Comparison of ENCODE assay signal across 25 cellular contexts in the genomic region with DNA sequence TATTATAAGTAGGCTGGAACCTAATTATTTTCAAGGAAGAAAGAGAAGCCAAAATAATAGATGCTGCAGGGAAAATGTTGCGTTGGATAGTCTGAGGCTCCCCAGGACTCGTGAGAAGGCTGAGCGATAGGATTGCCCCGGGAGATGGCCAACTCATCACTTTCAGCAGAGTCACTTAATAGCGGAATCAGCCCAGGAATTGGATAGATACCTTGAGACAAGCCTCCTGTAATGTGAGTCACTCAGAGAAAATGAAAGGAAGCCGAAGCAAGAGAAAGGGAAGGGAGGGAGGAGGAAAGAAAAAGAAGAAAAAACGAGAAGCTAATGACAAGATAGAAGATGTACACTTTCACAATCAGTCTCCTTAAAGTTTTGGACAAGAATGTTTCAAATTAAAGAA.
DNase-seq lines count a peak whose midpoint lies in the region; ATAC-seq and TF ChIP-seq lines count a peak whose summit lies in the region.
"Had no signal": no experiment of that assay in that cellular context is flagged by ENCODE, and none has a peak within 500 bp of the region (broad histone marks: within the 10 kb centered on the region; RNA-seq: fewer than 3 reads in every experiment).

No MANE protein-coding gene starts in this region.

- no CpG with 5 or more reads among the region's 7 CpGs for WGBS in mesendoderm (ENCODE audit: extremely low coverage, insufficient coverage, low lambda C conversion rate)

- no peaks in the 10 kb centered on the region for H3K79me2 ChIP-seq in mesendoderm (ENCODE audit: control insufficient read depth, insufficient read depth, low read length)

- H2BK15ac ChIP-seq in mesendoderm (replicated peaks; ENCODE audit: low read depth) = no peak overlapping the region

- no peak overlapping the region for H2AK5ac ChIP-seq in mesendoderm (ENCODE audit: low read length)

- H3K36me3 ChIP-seq in mesendoderm (ENCODE audit: control insufficient read depth, insufficient read depth, low read length) = no peaks in the 10 kb centered on the region
- H3K36me3 ChIP-seq: lower lobe of right lung, neural progenitor cell, prostate gland, tibial nerve, WERI-Rb-1 had no signal

- peak; percentile 22 for DNase-seq in A172 (ENCODE audit: low spot score)
- DNase-seq in HT1080 (ENCODE audit: low read depth) = peak; percentile 44
- peak; percentile 36 for DNase-seq in amniotic epithelial cell (ENCODE audit: low read depth)
- peak; percentile 65 for DNase-seq in mesendoderm
- no peak for DNase-seq in GM10266 (ENCODE audit: extremely low spot score)
- no peak for DNase-seq in COR-L47 (lab: John Stamatoyannopoulos, UW)
- DNase-seq in GM13976 (ENCODE audit: low spot score) = no peak
- DNase-seq: activated CD4-positive, alpha-beta T cell treated with anti-CD3 and anti-CD28 coated beads, Interleukin-2, amount 50 U/mL, for 1 hour; activated naive CD4-positive, alpha-beta T cell treated with anti-CD3 and anti-CD28 coated beads, Interleukin-2, amount 50 U/mL, for 16 hours; aorta; caudate nucleus; CD8-positive, alpha-beta memory T cell; kidney; lower lobe of right lung; NCI-H187 treated with DMSO at 0.1 percent for 48 hours; SK-N-SH; stimulated activated CD8-positive, alpha-beta memory T cell treated with anti-CD3 and anti-CD28 coated beads, Interleukin-4, amount 100 ng/mL, for 48 hours; T-helper 2 cell; WERI-Rb-1 had no signal

- H3K4me1 ChIP-seq in mesendoderm (ENCODE audit: control insufficient read depth, low read depth, low read length) = peaks cover 2% of the 10 kb centered on the region
- H3K4me1 ChIP-seq: A549, prostate gland, tibial nerve had no signal

- no peaks in the 10 kb centered on the region for H3K79me1 ChIP-seq in mesendoderm (ENCODE audit: low read length)

- in situ Hi-C loops in GM13976 (cut with MboI; ENCODE audit: low sequenced_read_pairs, unreplicated experiment) = no loop called here

- H3K56ac ChIP-seq in mesendoderm (ENCODE audit: low read length) = no peak overlapping the region

- no peak overlapping the region for H3K4me2 ChIP-seq in mesendoderm (ENCODE audit: low read length)
- H3K4me2 ChIP-seq: A549, KMS-11, neural progenitor cell, SK-N-SH had no signal

- no peak overlapping the region for H3K4ac ChIP-seq in mesendoderm (ENCODE audit: low read depth, low read length)

- no peak overlapping the region for H2BK120ac ChIP-seq in mesendoderm (ENCODE audit: low read depth, low read length)

- no peaks in the 10 kb centered on the region for H3K27me3 ChIP-seq in mesendoderm (ENCODE audit: insufficient read depth, low read length, poor library complexity)
- H3K27me3 ChIP-seq: tibial nerve had no signal

- H3K27ac ChIP-seq in mesendoderm (ENCODE audit: low read depth, low read length) = no peak overlapping the region
- H3K27ac ChIP-seq: A549, KMS-11, lower lobe of right lung, neural progenitor cell, prostate gland, tibial nerve, WERI-Rb-1 had no signal

- no peak overlapping the region for H4K5ac ChIP-seq in mesendoderm (ENCODE audit: low read length)

- no peak overlapping the region for H2BK5ac ChIP-seq in mesendoderm (ENCODE audit: low read length)

- no peak overlapping the region for H3K18ac ChIP-seq in mesendoderm (ENCODE audit: low read length)

- H3K4me3 ChIP-seq in mesendoderm (ENCODE audit: low read length) = no peak overlapping the region
- H3K4me3 ChIP-seq: A549, lower lobe of right lung, neural progenitor cell, prostate gland, tibial nerve had no signal

- H3K23ac ChIP-seq in mesendoderm (ENCODE audit: low read length) = no peak overlapping the region

- no peak overlapping the region for H3K9ac ChIP-seq in mesendoderm (ENCODE audit: low read length)
- H3K9ac ChIP-seq: KMS-11, neural progenitor cell, SK-N-SH had no signal

- no peak overlapping the region for H4K8ac ChIP-seq in mesendoderm (ENCODE audit: low read depth, low read length)

- no peak for ATAC-seq in HG03108 (IDR thresholded peaks at IDR 0.05; ENCODE audit: unreplicated experiment)
- ATAC-seq: A549, lower lobe of right lung had no signal

- no peak for TF ChIP-seq CTCF in GM10266 (IDR thresholded peaks at IDR 0.05; ENCODE audit: control insufficient read depth, insufficient read depth, low read depth, missing control alignments)
- no peak for TF ChIP-seq CTCF in GM13976 (IDR thresholded peaks at IDR 0.05; ENCODE audit: borderline replicate concordance, control extremely low read depth, extremely low read depth, insufficient read depth, missing control alignments)

Comparison
In these comparisons a context has a peak if more than half of its experiments do, and no peak if none do; other contexts are left out.
1. DNase-seq: peak in A172 (single experiment), HT1080 (single experiment), amniotic epithelial cell (single experiment) and mesendoderm (single experiment); none in GM10266 (single experiment), COR-L47 (single experiment) and GM13976 (single experiment).